ENCODE assay signal across 10 cellular contexts in genomic region chr3:56754753-56755365, GRCh38. TPM values are rescaled to one million over a fixed set of nuclear protein-coding genes. Genes with fewer than 3 reads are reported as not detected.
DNase-seq lines count a peak whose midpoint lies in the region; ATAC-seq, FAIRE-seq and TF ChIP-seq lines count a peak whose summit lies in the region.
"Had no signal": no experiment of that assay in that cellular context is flagged by ENCODE, and none has a peak within 500 bp of the region (broad histone marks: within the 10 kb centered on the region; RNA-seq: fewer than 3 reads in every experiment).

No MANE protein-coding gene starts in this region.

- no peaks in the 10 kb centered on the region for H3K27me3 Mint-ChIP-seq in activated CD8-positive, alpha-beta T cell treated with anti-CD3 and anti-CD28 coated beads, Interleukin-2, amount 10 ng/mL, durations not matched to agents 7 days and 5 days (ENCODE audit: low read depth)

- intact Hi-C loops in kidney (cut with DNase I): no loop called here
- intact Hi-C loops in transverse colon (cut with DNase I; ENCODE audit: low total_unique reads): no loop called here

- 62 to 70% methylated on average over 18 to 21 of the region's 21 CpGs for WGBS in transverse colon (ENCODE audit: low coverage in 1 of 2), 2 donors

- in situ Hi-C loops in transverse colon (cut with MboI; ENCODE audit: low pct_ligation_motif_present in 1 of 4, low pct_unique_long_range_greater_than_20kb in 1 of 4, low sequenced_read_pairs in 3 of 4): no loop called here

- H3K36me3 Mint-ChIP-seq in activated CD8-positive, alpha-beta T cell treated with anti-CD3 and anti-CD28 coated beads, Interleukin-2, amount 10 ng/mL, durations not matched to agents 7 days and 5 days (ENCODE audit: low read depth): peaks cover 82% of the 10 kb centered on the region

- peak; percentile 47 for ATAC-seq in activated CD8-positive, alpha-beta T cell treated with anti-CD3 and anti-CD28 coated beads, Interleukin-2, amount 10 ng/mL, durations not matched to agents 7 days and 5 days
- ATAC-seq in GM21737 (IDR thresholded peaks at IDR 0.05; ENCODE audit: unreplicated experiment) (no peak), GM21360 (IDR thresholded peaks at IDR 0.05; ENCODE audit: unreplicated experiment) (no peak)

- TF ChIP-seq POLR2A in transverse colon (IDR thresholded peaks at IDR 0.05): no peak

- CTCF ChIA-PET in activated CD8-positive, alpha-beta T cell treated with anti-CD3 and anti-CD28 coated beads, Interleukin-2, amount 10 ng/mL, durations not matched to agents 7 days and 5 days (lab: Charles Lee): interaction anchor here (0.6 to 18.8 kb wide), 19 partner anchors 9 to 163 kb away, joined by 3 to 242 read pairs (median 5); partner anchors contain the start of gene ARHGEF3

- H3K4me1 Mint-ChIP-seq in activated CD8-positive, alpha-beta T cell treated with anti-CD3 and anti-CD28 coated beads, Interleukin-2, amount 10 ng/mL, durations not matched to agents 7 days and 5 days (ENCODE audit: low read depth): peaks cover 81% of the 10 kb centered on the region

- POLR2A ChIA-PET in activated CD8-positive, alpha-beta T cell treated with anti-CD3 and anti-CD28 coated beads, Interleukin-2, amount 10 ng/mL, durations not matched to agents 7 days and 5 days (lab: Charles Lee): interaction anchor here (0.6 to 4.9 kb wide), 11 partner anchors 10 to 160 kb away, joined by 3 to 98 read pairs (median 4); partner anchors contain the start of gene ARHGEF3

- H3K27ac Mint-ChIP-seq in activated CD8-positive, alpha-beta T cell treated with anti-CD3 and anti-CD28 coated beads, Interleukin-2, amount 10 ng/mL, durations not matched to agents 7 days and 5 days: peak overlapping the region; percentile 93

- H3K27ac ChIP-seq in kidney (ENCODE audit: low read depth in 2 of 2, low read length in 2 of 2) (peak overlapping the region; percentile 59 to 79), transverse colon (peak overlapping the region; percentile 51 to 59 (median 54))

- TF ChIP-seq CTCF in kidney (IDR thresholded peaks at IDR 0.05; ENCODE audit: borderline replicate concordance, extremely low read depth, insufficient read depth) (no peak), transverse colon (IDR thresholded peaks at IDR 0.05) (no peak)

- H3K27me3 ChIP-seq in transverse colon: no peaks in the 10 kb centered on the region
- H3K27me3 ChIP-seq: tibial nerve had no signal

- H3K9me3 ChIP-seq in kidney (ENCODE audit: control insufficient read depth in 1 of 2, low read length in 2 of 2): no peaks in the 10 kb centered on the region
- no peaks in the 10 kb centered on the region for H3K9me3 ChIP-seq in transverse colon
- H3K9me3 ChIP-seq: tibial nerve had no signal

- H3K36me3 ChIP-seq in kidney (ENCODE audit: control insufficient read depth in 1 of 2, insufficient read depth in 2 of 2, low read length in 2 of 2) (peaks cover 7 to 9% of the 10 kb centered on the region in 2 donors), transverse colon (peaks cover 0 to 12% (median under 1%) of the 10 kb centered on the region in 4 donors)

- H3K9me3 Mint-ChIP-seq in activated CD8-positive, alpha-beta T cell treated with anti-CD3 and anti-CD28 coated beads, Interleukin-2, amount 10 ng/mL, durations not matched to agents 7 days and 5 days (ENCODE audit: insufficient read depth): peaks cover 3% of the 10 kb centered on the region

- peaks cover 10 to 12% of the 10 kb centered on the region in 2 donors for H3K4me1 ChIP-seq in kidney (ENCODE audit: control insufficient read depth in 1 of 2, insufficient read depth in 1 of 2, low read depth in 1 of 2, low read length in 2 of 2)
- peaks cover 0 to 16% (median 7%) of the 10 kb centered on the region in 4 donors for H3K4me1 ChIP-seq in transverse colon

- peak overlapping the region; percentile 88 for H3K4me3 Mint-ChIP-seq in activated CD8-positive, alpha-beta T cell treated with anti-CD3 and anti-CD28 coated beads, Interleukin-2, amount 10 ng/mL, durations not matched to agents 7 days and 5 days

- DNase-seq in activated gamma-delta T cell treated with Interleukin-2 at 50 U/mL for 16 hours (peak; percentile 46), activated gamma-delta T cell (lab: John Stamatoyannopoulos, UW) (no peak), kidney (peak; percentile 76), transverse colon (peak; percentile 19), frontal cortex (ENCODE audit: low spot score in 2 of 2) (no peak)
- peak; percentile 63 for DNase-seq in activated CD8-positive, alpha-beta T cell treated with anti-CD3 and anti-CD28 coated beads, Interleukin-2, amount 10 ng/mL, durations not matched to agents 7 days and 5 days
- DNase-seq: mesenchymal stem cell had no signal

- TF ChIP-seq EP300 in transverse colon (IDR thresholded peaks at IDR 0.05; ENCODE audit: low read depth): no peak

- peak overlapping the region; percentile 15 to 25 for H3K4me3 ChIP-seq in kidney (ENCODE audit: low read length in 2 of 2)
- H3K4me3 ChIP-seq in transverse colon: peak overlapping the region in 2 of 4 donors; percentile 11 to 13

- FAIRE-seq in kidney (lab: Jason Lieb, UNC): no peak
- FAIRE-seq in frontal cortex (lab: Jason Lieb, UNC): no peak

- no peak overlapping the region for H3K9ac ChIP-seq in kidney (ENCODE audit: low read length in 2 of 2)

RNA-seq across cellular contexts. Expression of gene ARHGEF3, which starts 46.9 kb away (rescaled TPM):
- 100 to 1,000 TPM in 1 of 2 experiments, 10 to 100 TPM in 1; 94.6 to 101 TPM for total RNA-seq in activated CD8-positive, alpha-beta T cell treated with anti-CD3 and anti-CD28 coated beads, Interleukin-2, amount 10 ng/mL, durations not matched to agents 7 days and 5 days
- total RNA-seq in kidney (56.3 TPM), transverse colon (10 to 100 TPM in 1 of 4 donors, 1 to 10 TPM in 3; 2.6 to 13.2 (median 5.6) TPM), frontal cortex (26.1 TPM)
- 25.8 TPM for polyA plus RNA-seq in kidney (ENCODE audit: insufficient read depth, low read depth, low replicate concordance)

Comparison
In these comparisons a context has a peak if more than half of its experiments do, and no peak if none do; other contexts are left out.
1. DNase-seq: peak in activated gamma-delta T cell treated with Interleukin-2 at 50 U/mL for 16 hours (single experiment), activated CD8-positive, alpha-beta T cell treated with anti-CD3 and anti-CD28 coated beads, Interleukin-2, amount 10 ng/mL, durations not matched to agents 7 days and 5 days (single experiment), kidney (single experiment) and transverse colon (single experiment); none in activated gamma-delta T cell (single experiment) and frontal cortex (0 of 2).